In the genomic region with DNA sequence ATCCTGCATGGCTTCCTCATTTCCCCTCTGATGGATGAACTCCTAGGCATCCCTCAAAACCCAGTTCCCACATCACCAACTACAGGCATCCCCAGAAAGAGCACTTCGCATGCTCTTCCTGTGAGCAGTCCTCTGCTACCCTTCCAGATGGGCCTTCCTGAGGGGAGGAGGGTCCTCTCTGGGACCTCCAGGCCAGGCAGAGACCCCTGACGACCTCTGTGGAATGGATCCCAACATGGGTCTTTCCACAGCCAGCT, we compare ENCODE assay signal across 1 cellular context.
TF ChIP-seq lines count a peak whose summit lies in the region.

No MANE protein-coding gene starts in this region.

TF ChIP-seq in H1, 55 proteins besides CTCF, POLR2A, EP300 and RAD21:
- TF ChIP-seq POU5F1 (IDR thresholded peaks at IDR 0.05; ENCODE audit: low read depth, low read length) (no peak), JUN (IDR thresholded peaks at IDR 0.05; ENCODE audit: low read depth, low read length) (no peak), CHD2 (IDR thresholded peaks at IDR 0.05; ENCODE audit: low read length) (no peak), SP2 (IDR thresholded peaks at IDR 0.05; ENCODE audit: low read length) (no peak), HDAC2 (IDR thresholded peaks at IDR 0.05; ENCODE audit: borderline replicate concordance in 1 of 2, low read depth in 2 of 2, low read length in 2 of 2) (no peak), TCF12 (IDR thresholded peaks at IDR 0.05; ENCODE audit: low read depth, low read length) (no peak), POLR2AphosphoS5 (IDR thresholded peaks at IDR 0.05; ENCODE audit: low read depth, low read length) (no peak), SUZ12 (IDR thresholded peaks at IDR 0.05; ENCODE audit: low read length) (no peak), KDM1A (IDR thresholded peaks at IDR 0.05; ENCODE audit: borderline replicate concordance, low read length) (no peak), CHD1 (IDR thresholded peaks at IDR 0.05; ENCODE audit: low read depth, low read length) (no peak), SAP30 (IDR thresholded peaks at IDR 0.05; ENCODE audit: insufficient read depth, insufficient replicate concordance, low read length) (no peak), MAFK (IDR thresholded peaks at IDR 0.05; ENCODE audit: low read depth, low read length) (no peak), CBX5 (IDR thresholded peaks at IDR 0.05; ENCODE audit: low read depth, low read length) (no peak)
- TF ChIP-seq, protein P1, sequence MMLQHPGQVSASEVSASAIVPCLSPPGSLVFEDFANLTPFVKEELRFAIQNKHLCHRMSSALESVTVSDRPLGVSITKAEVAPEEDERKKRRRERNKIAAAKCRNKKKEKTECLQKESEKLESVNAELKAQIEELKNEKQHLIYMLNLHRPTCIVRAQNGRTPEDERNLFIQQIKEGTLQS (IDR thresholded peaks at IDR 0.05; ENCODE audit: insufficient read depth, low read depth, low read length): no peak
- TF ChIP-seq, protein P2, sequence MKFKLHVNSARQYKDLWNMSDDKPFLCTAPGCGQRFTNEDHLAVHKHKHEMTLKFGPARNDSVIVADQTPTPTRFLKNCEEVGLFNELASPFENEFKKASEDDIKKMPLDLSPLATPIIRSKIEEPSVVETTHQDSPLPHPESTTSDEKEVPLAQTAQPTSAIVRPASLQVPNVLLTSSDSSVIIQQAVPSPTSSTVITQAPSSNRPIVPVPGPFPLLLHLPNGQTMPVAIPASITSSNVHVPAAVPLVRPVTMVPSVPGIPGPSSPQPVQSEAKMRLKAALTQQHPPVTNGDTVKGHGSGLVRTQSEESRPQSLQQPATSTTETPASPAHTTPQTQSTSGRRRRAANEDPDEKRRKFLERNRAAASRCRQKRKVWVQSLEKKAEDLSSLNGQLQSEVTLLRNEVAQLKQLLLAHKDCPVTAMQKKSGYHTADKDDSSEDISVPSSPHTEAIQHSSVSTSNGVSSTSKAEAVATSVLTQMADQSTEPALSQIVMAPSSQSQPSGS (IDR thresholded peaks at IDR 0.05; ENCODE audit: low read length): no peak
